Comparison of ENCODE assay signal across 8 cellular contexts in genomic region chr1:14968251-14968812, GRCh38.
DNase-seq lines count a peak whose midpoint lies in the region; ATAC-seq, FAIRE-seq and TF ChIP-seq lines count a peak whose summit lies in the region.

No MANE protein-coding gene starts in this region.

- no peak for TF ChIP-seq EP300 in stomach (IDR thresholded peaks at IDR 0.05)

- H3K9me3 ChIP-seq in HUES48 (ENCODE audit: control insufficient read depth, insufficient read depth, low read length) (no peaks in the 10 kb centered on the region), kidney (ENCODE audit: control insufficient read depth in 1 of 2, low read length in 2 of 2) (no peaks in the 10 kb centered on the region), stomach (peaks cover 0 to 2% (median 0%) of the 10 kb centered on the region in 4 donors)

- TF ChIP-seq CTCF in cardiac fibroblast (IDR thresholded peaks at IDR 0.05; ENCODE audit: low read depth, low read length): no peak
- TF ChIP-seq CTCF in kidney (IDR thresholded peaks at IDR 0.05; ENCODE audit: borderline replicate concordance, extremely low read depth, insufficient read depth): no peak
- no peak for TF ChIP-seq CTCF in stomach (IDR thresholded peaks at IDR 0.05)

- DNase-seq in cardiac fibroblast (ENCODE audit: low read depth in 2 of 2): peak; percentile 44 to 78
- DNase-seq in kidney: peak; percentile 93
- DNase-seq in stomach: no peak
- no peak for DNase-seq in NCI-H2107 (lab: John Stamatoyannopoulos, UW)
- no peak for DNase-seq in NCI-H2171 treated with DMSO at 0.1 percent for 48 hours (lab: John Stamatoyannopoulos, UW)
- no peak for DNase-seq in SW480 (ENCODE audit: low spot score)

- ATAC-seq in HG02678 (IDR thresholded peaks at IDR 0.05; ENCODE audit: unreplicated experiment): no peak

- H3K9ac ChIP-seq in HUES48 (ENCODE audit: low read depth, low read length) (no peak overlapping the region), kidney (ENCODE audit: low read length in 2 of 2) (peak overlapping the region; percentile 44 to 69)

- TF ChIP-seq POLR2A in stomach (IDR thresholded peaks at IDR 0.05): no peak

- WGBS in stomach, 5 donors: 51 to 67% (median 65%) methylated on average over 14 of the region's 14 CpGs

- H3K4me1 ChIP-seq in HUES48 (ENCODE audit: control insufficient read depth, insufficient read depth, low read length): 0 out of 2 replicates have a peak, but pooled peaks cover 4% of the 10 kb centered on the region
- peaks cover 25 to 26% of the 10 kb centered on the region in 2 donors for H3K4me1 ChIP-seq in kidney (ENCODE audit: control insufficient read depth in 1 of 2, insufficient read depth in 1 of 2, low read depth in 1 of 2, low read length in 2 of 2)
- peaks cover 0 to 37% (median 26%) of the 10 kb centered on the region in 4 donors for H3K4me1 ChIP-seq in stomach

- H3K36me3 ChIP-seq in HUES48 (ENCODE audit: control insufficient read depth, insufficient read depth, low read length): no peaks in the 10 kb centered on the region
- H3K36me3 ChIP-seq in kidney (ENCODE audit: control insufficient read depth in 1 of 2, insufficient read depth in 2 of 2, low read length in 2 of 2): no peaks in the 10 kb centered on the region
- H3K36me3 ChIP-seq in stomach: no peaks in the 10 kb centered on the region

- intact Hi-C loops in kidney (cut with DNase I) (no loop called here), stomach (cut with DNase I; ENCODE audit: low total_unique reads) (no loop called here)

- no peak overlapping the region for H3K4me3 ChIP-seq in HUES48 (ENCODE audit: low read depth, low read length)
- no peak overlapping the region for H3K4me3 ChIP-seq in cardiac fibroblast (replicated peaks in 1 of 2; ENCODE audit: low read depth in 2 of 2, low read length in 2 of 2)
- no peak overlapping the region for H3K4me3 ChIP-seq in kidney (ENCODE audit: low read length in 2 of 2)
- H3K4me3 ChIP-seq in stomach: no peak overlapping the region

- no peak for FAIRE-seq in kidney (lab: Jason Lieb, UNC)

- H3K27me3 ChIP-seq in HUES48 (ENCODE audit: control insufficient read depth, insufficient read depth, low read length) (no peaks in the 10 kb centered on the region), stomach (no peaks in the 10 kb centered on the region)

- H3K27ac ChIP-seq in HUES48 (ENCODE audit: low read depth, low read length) (peak overlapping the region; percentile 1), kidney (ENCODE audit: low read depth in 2 of 2, low read length in 2 of 2) (peak overlapping the region; percentile 75 to 92), stomach (peak overlapping the region in 4 of 5 donors; percentile 35 to 68 (median 52))

Comparison
In these comparisons a context has a peak if more than half of its experiments do, and no peak if none do; other contexts are left out.
1. H3K27ac ChIP-seq: peak in every context shown above with its lines; median percentile 84 in kidney; 52 in stomach; 1 in HUES48.
2. DNase-seq: peak in cardiac fibroblast (2 of 2) and kidney (single experiment); none in stomach (single experiment), NCI-H2107 (single experiment), NCI-H2171 treated with DMSO at 0.1 percent for 48 hours (single experiment) and SW480 (single experiment).